ENCODE assay signal across 8 cellular contexts in the genomic region with DNA sequence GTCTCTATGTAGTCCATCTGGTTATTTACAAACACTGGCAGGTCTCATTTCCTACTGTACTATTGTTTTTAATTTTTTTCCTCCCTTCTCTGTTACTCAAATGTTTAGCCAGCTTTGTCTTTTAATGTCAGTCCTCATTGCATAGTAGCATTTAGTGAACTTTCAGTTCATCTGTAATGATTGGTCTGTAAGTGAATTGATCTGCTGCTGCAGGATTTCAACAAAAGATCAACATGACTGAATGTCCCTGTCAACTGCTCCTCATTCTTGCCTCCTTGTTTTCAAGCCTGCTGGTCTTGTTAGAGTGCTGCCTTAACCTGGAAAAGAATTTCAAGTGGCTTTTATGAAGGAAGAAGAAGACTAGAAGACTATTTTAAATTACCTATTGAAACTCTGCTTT.
"Had no signal": no experiment of that assay in that cellular context is flagged by ENCODE, and none has a peak within 500 bp of the region (broad histone marks: within the 10 kb centered on the region; RNA-seq: fewer than 3 reads in every experiment).

No MANE protein-coding gene starts in this region.

- H3K4me3 ChIP-seq: GM12878 had no signal

- FAIRE-seq: G401.6, GM12878, GM12891, GM12892, GM18507, GM19239 had no signal

- ATAC-seq: GM12878 had no signal

- DNase-seq: GDM1, GF-D8 had no signal
